In genomic region chr2:36487947-36488346, GRCh38 we compare ENCODE assay signal across 25 cellular contexts.
DNase-seq lines count a peak whose midpoint lies in the region; ATAC-seq and TF ChIP-seq lines count a peak whose summit lies in the region.
"Had no signal": no experiment of that assay in that cellular context is flagged by ENCODE, and none has a peak within 500 bp of the region (broad histone marks: within the 10 kb centered on the region; RNA-seq: fewer than 3 reads in every experiment).

No MANE protein-coding gene starts in this region.

- H3K36me3 ChIP-seq in ACC112 (ENCODE audit: insufficient read depth, low read length) (peaks cover 43% of the 10 kb centered on the region), SK-N-SH (replicated peaks in 1 of 2; ENCODE audit: control insufficient read depth in 1 of 2, insufficient read depth in 2 of 2, low read length in 1 of 2) (peaks cover 21 to 60% of the 10 kb centered on the region in 2 experiments), fibroblast of lung (ENCODE audit: control insufficient read depth, insufficient read depth, low read length) (peaks cover 18% of the 10 kb centered on the region)
- H3K36me3 ChIP-seq: BE2C, ovary had no signal

- H4K20me1 ChIP-seq in SK-N-SH (ENCODE audit: insufficient read depth): no peaks in the 10 kb centered on the region
- H4K20me1 ChIP-seq in fibroblast of lung (ENCODE audit: control insufficient read depth, extremely low read depth, insufficient read depth, low read length): no peaks in the 10 kb centered on the region

- peaks cover 58% of the 10 kb centered on the region for H3F3A ChIP-seq in SK-N-SH (replicated peaks; ENCODE audit: insufficient read depth)

- H3K4me3 ChIP-seq in ACC112 (ENCODE audit: low read depth, low read length) (no peak overlapping the region; the same call in 1 of the 2 replicates), SK-N-SH (ENCODE audit: low read depth in 2 of 2, low read length in 1 of 2) (no peak overlapping the region), fibroblast of lung (replicated peaks in 1 of 4; ENCODE audit: control extremely low read depth in 1 of 4, insufficient read depth in 1 of 4, low read depth in 3 of 4, low read length in 4 of 4) (no peak overlapping the region)
- H3K4me3 ChIP-seq: GM12878, heart right ventricle, ovary had no signal

- DNase-seq in SK-N-SH (no peak), fibroblast of lung (ENCODE audit: low read depth in 2 of 2) (no peak), osteocyte (ENCODE audit: extremely low spot score, unreplicated experiment) (no peak), midbrain (lab: John Stamatoyannopoulos, UW) (no peak), NCI-H187 treated with DMSO at 0.1 percent for 48 hours (lab: John Stamatoyannopoulos, UW) (no peak)
- no peak for DNase-seq in activated T-helper 1 cell treated with anti-CD3 and anti-CD28 coated beads, Interleukin-12 subunit alpha, Interleukin-12 subunit beta, Interleukin-2, Interleukin-4 antibody, amounts not matched to agents 30 ng/mL and 10 ng/mL and 1 ng/mL, durations not matched to agents 14 hours and 24 hours and 36 hours (ENCODE audit: low spot score)
- DNase-seq: activated CD4-positive, alpha-beta T cell treated with anti-CD3 and anti-CD28 coated beads, Interleukin-2, amount 10 ng/mL, durations not matched to agents 24 days and 14 days; activated naive CD4-positive, alpha-beta T cell treated with Interleukin-2 at 50 U/mL for 16 hours; activated T-cell treated with anti-CD3 and anti-CD28 coated beads, Interleukin-2, amount 50 U/mL, for 4 hours; BE2C; DMS79; heart right ventricle; left colon; NCI-H1092 treated with DMSO at 0.1 percent for 48 hours; NCI-H2029; NCI-H345; NCI-H774; ovary; right cardiac atrium; stimulated activated CD8-positive, alpha-beta memory T cell treated with anti-CD3 and anti-CD28 coated beads, Interleukin-4, amount 100 ng/mL, for 48 hours had no signal

- peak overlapping the region; percentile 57; the same call in 1 of the 2 replicates for H3K9ac ChIP-seq in SK-N-SH
- no peak overlapping the region for H3K9ac ChIP-seq in fibroblast of lung (ENCODE audit: insufficient read depth, low read length)

- peaks cover 94% of the 10 kb centered on the region for H3K4me1 Mint-ChIP-seq in osteocyte (ENCODE audit: unreplicated experiment)
- no peaks in the 10 kb centered on the region for H3K4me1 Mint-ChIP-seq in activated T-helper 1 cell treated with anti-CD3 and anti-CD28 coated beads, Interleukin-12 subunit alpha, Interleukin-12 subunit beta, Interleukin-2, Interleukin-4 antibody, amounts not matched to agents 30 ng/mL and 10 ng/mL and 1 ng/mL, durations not matched to agents 14 hours and 24 hours and 36 hours (ENCODE audit: low read depth)
- H3K4me1 Mint-ChIP-seq: activated CD4-positive, alpha-beta T cell treated with anti-CD3 and anti-CD28 coated beads, Interleukin-2, amount 10 ng/mL, durations not matched to agents 24 days and 14 days had no signal

- CTCF ChIA-PET in SK-N-SH (lab: Yijun Ruan, JAX): no interaction called here

- TF ChIP-seq RAD21 in SK-N-SH (IDR thresholded peaks at IDR 0.05; ENCODE audit: low read length): no peak

- H3K4me2 ChIP-seq in SK-N-SH: peak overlapping the region; percentile 43; the same call in 1 of the 2 replicates
- H3K4me2 ChIP-seq in fibroblast of lung (ENCODE audit: extremely low read depth, insufficient read depth, low read length): no peak overlapping the region

- H3K27ac Mint-ChIP-seq in osteocyte (ENCODE audit: unreplicated experiment): peak overlapping the region; percentile 97
- H3K27ac Mint-ChIP-seq in activated T-helper 1 cell treated with anti-CD3 and anti-CD28 coated beads, Interleukin-12 subunit alpha, Interleukin-12 subunit beta, Interleukin-2, Interleukin-4 antibody, amounts not matched to agents 30 ng/mL and 10 ng/mL and 1 ng/mL, durations not matched to agents 14 hours and 24 hours and 36 hours: no peak overlapping the region
- H3K27ac Mint-ChIP-seq: activated CD4-positive, alpha-beta T cell treated with anti-CD3 and anti-CD28 coated beads, Interleukin-2, amount 10 ng/mL, durations not matched to agents 24 days and 14 days; natural killer cell treated with Interleukin-12 subunit alpha and Interleukin-12 subunit beta and Interleukin-15 and Interleukin-18, amount 100 ng/mL, for 72 hours had no signal

- H3K36me3 Mint-ChIP-seq in osteocyte (ENCODE audit: unreplicated experiment): peaks cover 24% of the 10 kb centered on the region
- no peaks in the 10 kb centered on the region for H3K36me3 Mint-ChIP-seq in activated T-helper 1 cell treated with anti-CD3 and anti-CD28 coated beads, Interleukin-12 subunit alpha, Interleukin-12 subunit beta, Interleukin-2, Interleukin-4 antibody, amounts not matched to agents 30 ng/mL and 10 ng/mL and 1 ng/mL, durations not matched to agents 14 hours and 24 hours and 36 hours (ENCODE audit: low read depth)
- H3K36me3 Mint-ChIP-seq: natural killer cell treated with Interleukin-12 subunit alpha and Interleukin-12 subunit beta and Interleukin-15 and Interleukin-18, amount 100 ng/mL, for 72 hours had no signal

- no peaks in the 10 kb centered on the region for H3K9me3 Mint-ChIP-seq in osteocyte (ENCODE audit: unreplicated experiment)
- H3K9me3 Mint-ChIP-seq in activated T-helper 1 cell treated with anti-CD3 and anti-CD28 coated beads, Interleukin-12 subunit alpha, Interleukin-12 subunit beta, Interleukin-2, Interleukin-4 antibody, amounts not matched to agents 30 ng/mL and 10 ng/mL and 1 ng/mL, durations not matched to agents 14 hours and 24 hours and 36 hours: no peaks in the 10 kb centered on the region
- H3K9me3 Mint-ChIP-seq: activated CD4-positive, alpha-beta T cell treated with anti-CD3 and anti-CD28 coated beads, Interleukin-2, amount 10 ng/mL, durations not matched to agents 24 days and 14 days; activated T-cell treated with anti-CD3 and anti-CD28 coated beads, Interleukin-2, amount 50 U/mL, for 4 hours; natural killer cell treated with Interleukin-12 subunit alpha and Interleukin-12 subunit beta and Interleukin-15 and Interleukin-18, amount 100 ng/mL, for 72 hours had no signal

- no peak for TF ChIP-seq EP300 in SK-N-SH (IDR thresholded peaks at IDR 0.05; ENCODE audit: borderline replicate concordance in 1 of 2, low read depth in 1 of 2, low read length in 1 of 2)

- no peaks in the 10 kb centered on the region for H3K9me3 ChIP-seq in SK-N-SH
- H3K9me3 ChIP-seq in fibroblast of lung (ENCODE audit: control insufficient read depth, insufficient read depth, low read depth, low read length): no peaks in the 10 kb centered on the region
- H3K9me3 ChIP-seq: BE2C, heart right ventricle, ovary had no signal

- H3K79me2 ChIP-seq in ACC112 (ENCODE audit: control insufficient read depth, insufficient read depth, low read length, unreplicated experiment): peaks cover 48% of the 10 kb centered on the region
- H3K79me2 ChIP-seq in SK-N-SH (ENCODE audit: insufficient read depth): peaks cover 75% of the 10 kb centered on the region
- H3K79me2 ChIP-seq in fibroblast of lung (ENCODE audit: control insufficient read depth, insufficient read depth, low read length): peaks cover 55% of the 10 kb centered on the region

- POLR2A ChIA-PET in SK-N-SH (lab: Yijun Ruan, JAX): no interaction called here

- TF ChIP-seq CTCF in SK-N-SH (IDR thresholded peaks at IDR 0.05) (no peak), fibroblast of lung (conservative IDR thresholded peaks at IDR 0.05 in 1 of 2, IDR thresholded peaks at IDR 0.05 in 1 of 2; ENCODE audit: low read depth in 1 of 2, low read length in 2 of 2) (no peak), osteocyte (IDR thresholded peaks at IDR 0.05) (no peak)

- no peak overlapping the region for H2AFZ ChIP-seq in ACC112 (ENCODE audit: low read length, unreplicated experiment)
- no peak overlapping the region for H2AFZ ChIP-seq in SK-N-SH (ENCODE audit: low read depth)
- no peak overlapping the region for H2AFZ ChIP-seq in fibroblast of lung (ENCODE audit: low read length)

- H3K4me1 ChIP-seq in ACC112 (ENCODE audit: control insufficient read depth, insufficient read depth, low read length, unreplicated experiment): peaks cover 90% of the 10 kb centered on the region
- H3K4me1 ChIP-seq in SK-N-SH (ENCODE audit: control insufficient read depth in 1 of 2, insufficient read depth in 2 of 2, low read depth in 1 of 2, low read length in 1 of 2): peaks cover 0 to 95% of the 10 kb centered on the region in 2 experiments
- peaks cover 65% of the 10 kb centered on the region for H3K4me1 ChIP-seq in fibroblast of lung (ENCODE audit: control insufficient read depth, extremely low read depth, insufficient read depth, low read length)
- H3K4me1 ChIP-seq: BE2C had no signal

- H3K27me3 Mint-ChIP-seq in osteocyte (ENCODE audit: unreplicated experiment): no peaks in the 10 kb centered on the region
- peaks cover 2% of the 10 kb centered on the region for H3K27me3 Mint-ChIP-seq in activated T-helper 1 cell treated with anti-CD3 and anti-CD28 coated beads, Interleukin-12 subunit alpha, Interleukin-12 subunit beta, Interleukin-2, Interleukin-4 antibody, amounts not matched to agents 30 ng/mL and 10 ng/mL and 1 ng/mL, durations not matched to agents 14 hours and 24 hours and 36 hours (ENCODE audit: insufficient read depth)
- H3K27me3 Mint-ChIP-seq: activated CD4-positive, alpha-beta T cell treated with anti-CD3 and anti-CD28 coated beads, Interleukin-2, amount 10 ng/mL, durations not matched to agents 24 days and 14 days; natural killer cell treated with Interleukin-12 subunit alpha and Interleukin-12 subunit beta and Interleukin-15 and Interleukin-18, amount 100 ng/mL, for 72 hours had no signal

- 68% methylated on average over 4 of the region's 4 CpGs for WGBS in SK-N-SH (ENCODE audit: low lambda C conversion rate)

- peak overlapping the region; percentile 100 for H3K27ac ChIP-seq in ACC112 (ENCODE audit: low read depth, low read length)
- peak overlapping the region; percentile 83 to 91; a peak in 3 of 4 replicates for H3K27ac ChIP-seq in SK-N-SH (ENCODE audit: low read depth in 2 of 2, low read length in 1 of 2)
- peak overlapping the region; percentile 67 for H3K27ac ChIP-seq in fibroblast of lung (ENCODE audit: insufficient read depth, low read length)
- H3K27ac ChIP-seq: ovary, VCaP had no signal

- ATAC-seq in GM18868 (IDR thresholded peaks at IDR 0.05; ENCODE audit: unreplicated experiment): no peak
- ATAC-seq: activated T-cell treated with anti-CD3 and anti-CD28 coated beads, Interleukin-2, amount 50 U/mL, for 4 hours; GM12878; heart right ventricle; left colon; natural killer cell treated with Interleukin-12 subunit alpha and Interleukin-12 subunit beta and Interleukin-15 and Interleukin-18, amount 100 ng/mL, for 72 hours; right cardiac atrium had no signal

- no peak overlapping the region for H3K4me3 Mint-ChIP-seq in osteocyte (ENCODE audit: unreplicated experiment)
- no peak overlapping the region for H3K4me3 Mint-ChIP-seq in activated T-helper 1 cell treated with anti-CD3 and anti-CD28 coated beads, Interleukin-12 subunit alpha, Interleukin-12 subunit beta, Interleukin-2, Interleukin-4 antibody, amounts not matched to agents 30 ng/mL and 10 ng/mL and 1 ng/mL, durations not matched to agents 14 hours and 24 hours and 36 hours
- H3K4me3 Mint-ChIP-seq: activated CD4-positive, alpha-beta T cell treated with anti-CD3 and anti-CD28 coated beads, Interleukin-2, amount 10 ng/mL, durations not matched to agents 24 days and 14 days; activated T-cell treated with anti-CD3 and anti-CD28 coated beads, Interleukin-2, amount 50 U/mL, for 4 hours; natural killer cell treated with Interleukin-12 subunit alpha and Interleukin-12 subunit beta and Interleukin-15 and Interleukin-18, amount 100 ng/mL, for 72 hours had no signal

- no peaks in the 10 kb centered on the region for H3K27me3 ChIP-seq in ACC112 (ENCODE audit: insufficient read depth, low read length)
- H3K27me3 ChIP-seq in SK-N-SH (ENCODE audit: insufficient read depth): no peaks in the 10 kb centered on the region
- H3K27me3 ChIP-seq in fibroblast of lung (ENCODE audit: control insufficient read depth, insufficient read depth, low read length): no peaks in the 10 kb centered on the region
- H3K27me3 ChIP-seq: heart right ventricle, ovary had no signal

- intact Hi-C loops in activated T-helper 1 cell treated with anti-CD3 and anti-CD28 coated beads, Interleukin-12 subunit alpha, Interleukin-12 subunit beta, Interleukin-2, Interleukin-4 antibody, amounts not matched to agents 30 ng/mL and 10 ng/mL and 1 ng/mL, durations not matched to agents 14 hours and 24 hours and 36 hours (cut with micrococcal nuclease): no loop called here

- no peaks in the 10 kb centered on the region for H3K9me2 ChIP-seq in SK-N-SH
